8 cellular contexts compared by ENCODE assay signal in the genomic region with DNA sequence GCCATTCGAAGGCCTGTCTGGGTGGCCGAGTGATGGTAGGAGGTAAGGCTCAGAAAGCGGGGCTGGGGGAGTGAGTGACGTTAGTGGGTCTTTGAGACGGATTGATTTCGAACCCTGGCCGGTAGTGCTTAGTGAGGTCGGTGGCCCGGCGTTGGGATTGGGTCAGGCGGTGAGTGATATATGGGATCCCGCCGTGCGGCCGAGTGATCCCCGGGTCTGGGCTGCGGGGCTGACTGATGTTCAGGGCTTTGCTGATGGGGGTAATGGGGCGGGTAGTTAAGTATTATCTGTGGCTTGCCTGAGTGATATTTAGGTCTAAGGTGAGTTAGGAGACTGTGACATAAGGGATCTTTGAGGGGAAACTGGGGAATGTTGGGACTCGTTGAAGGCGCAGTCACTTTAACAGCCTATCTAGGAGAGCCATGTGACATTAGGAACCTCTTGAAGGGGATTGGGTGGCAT. TPM values are rescaled to one million over a fixed set of nuclear protein-coding genes. Genes with fewer than 3 reads are reported as not detected.
A peak's percentile ranks its signal among the peaks of the same experiment; 100 is the strongest.
DNase-seq lines count a peak whose midpoint lies in the region; ATAC-seq and TF ChIP-seq lines count a peak whose summit lies in the region.

No MANE protein-coding gene starts in this region.

- H3K36me3 Mint-ChIP-seq in immature natural killer cell = peaks cover 15 to 21% (median 21%) of the 10 kb centered on the region in 3 donors

- TSS peak; percentile 76 for BruUV-seq in HCT116 (replicated peaks; lab: Mats Ljungman, UMichigan)

- TF ChIP-seq RAD21 in HCT116 (IDR thresholded peaks at IDR 0.05; ENCODE audit: low read depth) = no peak

- H3K4me1 Mint-ChIP-seq in immature natural killer cell = peaks cover 37 to 43% of the 10 kb centered on the region in 2 donors

- peak overlapping the region; percentile 96 to 100 (median 98) for H3K27ac Mint-ChIP-seq in immature natural killer cell

- intact Hi-C loops in HCT116 (cut with micrococcal nuclease) (loop anchor here (2.0 kb wide), 1 partner anchor 179 kb away; no protein-coding TSS in a partner anchor), adrenal gland (cut with DNase I) (no loop called here)

- H3K27ac ChIP-seq in HCT116 (ENCODE audit: low read depth, low read length) = peak overlapping the region; percentile 82
- peak overlapping the region in 4 of 5 donors; percentile 44 to 93 (median 84) for H3K27ac ChIP-seq in adrenal gland
- peak overlapping the region; percentile 44 for H3K27ac ChIP-seq in substantia nigra (ENCODE audit: low read depth, low read length, poor library complexity, severe bottlenecking)

- no peaks in the 10 kb centered on the region for H3K9me2 ChIP-seq in HCT116 (ENCODE audit: insufficient read depth)

- H3K4me1 ChIP-seq in HCT116 (ENCODE audit: control insufficient read depth in 1 of 2, insufficient read depth in 2 of 2, low read length in 2 of 2) = peaks cover 6 to 18% of the 10 kb centered on the region in 2 experiments
- H3K4me1 ChIP-seq in adrenal gland (replicated peaks in 1 of 2) = peaks cover 9 to 20% of the 10 kb centered on the region in 2 donors

- H3K4me2 ChIP-seq in HCT116 (ENCODE audit: low read length) = peak overlapping the region; percentile 99

- peak overlapping the region; percentile 99 for H3K9ac ChIP-seq in HCT116 (ENCODE audit: low read length)

- H3K4me3 ChIP-seq in AG04449 (ENCODE audit: low read depth, low read length) (peak overlapping the region; percentile 96), HCT116 (replicated peaks in 1 of 2; ENCODE audit: low read depth in 1 of 2, low read length in 2 of 2) (peak overlapping the region; percentile 62 to 100), adrenal gland (peak overlapping the region; percentile 7 to 88 (median 75))

- peaks cover 30 to 32% of the 10 kb centered on the region in 2 experiments for H3K36me3 ChIP-seq in HCT116 (ENCODE audit: control insufficient read depth in 1 of 2, insufficient read depth in 2 of 2, low read length in 2 of 2)
- peaks cover 0 to 39% of the 10 kb centered on the region in 2 donors for H3K36me3 ChIP-seq in adrenal gland (replicated peaks in 1 of 2)

- 1 to 2% (median 2%) methylated on average over 19 to 20 of the region's 20 CpGs for whole genome bisulfite sequencing in adrenal gland, 4 donors

- no peak for TF ChIP-seq CTCF in AG04449 (IDR thresholded peaks at IDR 0.05; ENCODE audit: insufficient read depth, low read length, missing control alignments)
- TF ChIP-seq CTCF in HCT116 (IDR thresholded peaks at IDR 0.05 in 2 of 3, conservative IDR thresholded peaks at IDR 0.05 in 1 of 3; ENCODE audit: borderline replicate concordance in 1 of 3, insufficient read depth in 1 of 3, low read depth in 2 of 3, low read length in 2 of 3) = no peak
- TF ChIP-seq CTCF in adrenal gland (IDR thresholded peaks at IDR 0.05) = no peak

- TF ChIP-seq POLR2A in HCT116 (IDR thresholded peaks at IDR 0.05; ENCODE audit: borderline replicate concordance, extremely low read depth, insufficient read depth, insufficient read length) (no peak), adrenal gland (IDR thresholded peaks at IDR 0.05) (no peak)

- no peaks in the 10 kb centered on the region for H3K27me3 ChIP-seq in HCT116 (ENCODE audit: insufficient read depth, low read length)
- H3K27me3 ChIP-seq in adrenal gland = no peaks in the 10 kb centered on the region

- POLR2A ChIA-PET in AG04449 (lab: Yijun Ruan, JAX) = interaction anchor here (1.1 to 1.9 kb wide), 4 partner anchors 8 to 125 kb away, joined by 3 to 9 read pairs (median 5); a partner anchor contains a TSS
- POLR2A ChIA-PET in HCT116 (lab: Charles Lee) = interaction anchor here (1.0 to 1.5 kb wide), 4 partner anchors 10 to 536 kb away, joined by 4 to 7 read pairs (median 6); a partner anchor contains a TSS

- CTCF ChIA-PET in AG04449 (lab: Yijun Ruan, JAX) (interaction anchor here (1.0 to 3.8 kb wide), 14 partner anchors 9 to 204 kb away, joined by 3 to 53 read pairs (median 5); a partner anchor contains a TSS), HCT116 (lab: Charles Lee) (interaction anchor here (1.2 to 1.7 kb wide), 8 partner anchors 10 to 246 kb away, joined by 3 to 10 read pairs (median 4); a partner anchor contains a TSS)

- RAD21 ChIA-PET in HCT116 (lab: Charles Lee; ENCODE audit: low non-redundant PET in 1 of 2, low total read pairs in 2 of 2, uncharacterized antibody in 2 of 2, unreplicated experiment in 2 of 2) = no interaction called here

- H2AFZ ChIP-seq in HCT116 (ENCODE audit: low read depth, low read length, poor library complexity, severe bottlenecking) = no peak overlapping the region

- DNase-seq in AG04449 (ENCODE audit: low read depth, low spot score) = no peak
- no peak for DNase-seq in HCT116 (ENCODE audit: low read depth, low spot score)
- peak in 2 of 7 donors; percentile 34 to 42 for DNase-seq in adrenal gland
- DNase-seq in immature natural killer cell = no peak
- DNase-seq in substantia nigra (lab: John Stamatoyannopoulos, UW) = peak in 6 of 49 donors; percentile 34 to 63 (median 45)
- no peak for DNase-seq in ecto neural progenitor cell (ENCODE audit: low spot score)
- DNase-seq in GOT3 (lab: John Stamatoyannopoulos, UW) = no peak

- H3K9me3 Mint-ChIP-seq in immature natural killer cell = no peaks in the 10 kb centered on the region

- no peaks in the 10 kb centered on the region for H3K9me3 ChIP-seq in HCT116 (ENCODE audit: control insufficient read depth in 1 of 2, insufficient read depth in 1 of 2, low read depth in 1 of 2, low read length in 2 of 2)
- no peaks in the 10 kb centered on the region for H3K9me3 ChIP-seq in adrenal gland (replicated peaks in 1 of 3)

- H3K4me3 Mint-ChIP-seq in immature natural killer cell = peak overlapping the region; percentile 90 to 100 (median 97)

- peak; percentile 9 for ATAC-seq in HCT116
- no peak for ATAC-seq in GM18858 (IDR thresholded peaks at IDR 0.05; ENCODE audit: unreplicated experiment)

- peaks cover 0 to 11% (median 8%) of the 10 kb centered on the region in 3 donors for H3K27me3 Mint-ChIP-seq in immature natural killer cell (ENCODE audit: low read depth in 3 of 3)

- no peaks in the 10 kb centered on the region for H4K20me1 ChIP-seq in HCT116 (ENCODE audit: insufficient read depth)

- peaks cover 62% of the 10 kb centered on the region for H3K79me2 ChIP-seq in HCT116 (ENCODE audit: insufficient read depth, low read length)

TF ChIP-seq in HCT116, 20 proteins besides CTCF, POLR2A, EP300 and RAD21:
- TF ChIP-seq ELF1 (IDR thresholded peaks at IDR 0.05; ENCODE audit: borderline replicate concordance, low read depth) (no peak), EGR1 (IDR thresholded peaks at IDR 0.05; ENCODE audit: low read depth) (0 out of 2 replicates have a peak, but pooled peaks have one; percentile 3), ZFX (IDR thresholded peaks at IDR 0.05) (0 out of 2 replicates have a peak, but pooled peaks have one; percentile 35)

RNA-seq across cellular contexts. Expression of a gene that starts 0.4 kb away (rescaled TPM):
- 120 TPM for total RNA-seq in HCT116 (2021; ENCODE audit: unreplicated experiment)
- 136 and 141 TPM in 2 replicates for polyA plus RNA-seq in HCT116 (2012)
- total RNA-seq in adrenal gland = 100 to 1,000 TPM in 5 of 8 donors, 10 to 100 TPM in 3; 56.3 to 168 (median 104) TPM
- polyA plus RNA-seq in adrenal gland = 100 to 1,000 TPM in 2 of 3 donors, 10 to 100 TPM in 1; 94.7 to 178 (median 119) TPM
- polyA plus RNA-seq in immature natural killer cell = 100 to 1,000 TPM; 113 to 133 (median 127) TPM

RNA-seq across cellular contexts. Expression of a gene that starts 25.4 kb away (rescaled TPM):
- total RNA-seq in HCT116 (2021; ENCODE audit: unreplicated experiment) (0.64 TPM), adrenal gland (10 to 100 TPM in 2 of 8 donors, 1 to 10 TPM in 6; 5.3 to 15.0 (median 8.0) TPM)
- 0.04 and 0.17 TPM in 2 replicates for polyA plus RNA-seq in HCT116 (2012)
- polyA plus RNA-seq in adrenal gland (1 to 10 TPM; 4.0 to 5.1 (median 4.4) TPM), immature natural killer cell (1 to 10 TPM in 2 of 3 donors, not detected in 1; 2.4 to 2.5 TPM)

RNA-seq across cellular contexts. Expression of a gene that starts 37.0 kb away (rescaled TPM):
- total RNA-seq in HCT116 (2021; ENCODE audit: unreplicated experiment) (5.7 TPM), adrenal gland (100 to 1,000 TPM in 5 of 8 donors, 10 to 100 TPM in 3; 53.2 to 785 (median 211) TPM)
- 2.0 and 2.4 TPM in 2 replicates for polyA plus RNA-seq in HCT116 (2012)
- polyA plus RNA-seq in adrenal gland (1 to 10 TPM; 3.8 to 7.2 (median 4.4) TPM), immature natural killer cell (under 1 TPM in 2 of 3 donors, not detected in 1; 0.36 to 0.92 TPM)
